8 cellular contexts compared by ENCODE assay signal in genomic region chr11:63838682-63839507, GRCh38. TPM values are rescaled to one million over a fixed set of nuclear protein-coding genes. Genes with fewer than 3 reads are reported as not detected.
A peak's percentile ranks its signal among the peaks of the same experiment; 100 is the strongest.
DNase-seq lines count a peak whose midpoint lies in the region; ATAC-seq and TF ChIP-seq lines count a peak whose summit lies in the region.

Gene MARK2 (plus strand): TSS chr11:63839110. CDS start chr11:63839507, 397 bp downstream.

- peak within 1 kb of the TSS; percentile 82 for H3K4me3 Mint-ChIP-seq in activated CD4-positive, alpha-beta T cell treated with anti-CD3 and anti-CD28 coated beads, Interleukin-2, amount 10 ng/mL, durations not matched to agents 7 days and 5 days

- peak within 1 kb of the TSS; percentile 97 for H3K9ac ChIP-seq in BLaER1

- H3K4me2 ChIP-seq in BLaER1 = peak within 1 kb of the TSS; percentile 93

- H3K27ac Mint-ChIP-seq in activated CD4-positive, alpha-beta T cell treated with anti-CD3 and anti-CD28 coated beads, Interleukin-2, amount 10 ng/mL, durations not matched to agents 7 days and 5 days = peak within 1 kb of the TSS; percentile 92

- H3K4me3 ChIP-seq in BLaER1 (peak within 1 kb of the TSS; percentile 97), coronary artery (peak within 1 kb of the TSS; percentile 89)

- no peaks in the 10 kb centered on the region for H3K27me3 Mint-ChIP-seq in activated CD4-positive, alpha-beta T cell treated with anti-CD3 and anti-CD28 coated beads, Interleukin-2, amount 10 ng/mL, durations not matched to agents 7 days and 5 days

- CTCF ChIA-PET in activated CD4-positive, alpha-beta T cell treated with anti-CD3 and anti-CD28 coated beads, Interleukin-2, amount 10 ng/mL, durations not matched to agents 7 days and 5 days (lab: Charles Lee) = interaction anchor here (0.5 to 4.1 kb wide), 14 partner anchors 9 to 332 kb away, joined by 3 to 29 read pairs (median 4); no protein-coding TSS in a partner anchor

- no peaks in the 10 kb centered on the region for H3K9me3 ChIP-seq in BLaER1

- H3K36me3 ChIP-seq in BLaER1 = peaks cover 15% of the 10 kb centered on the region

- POLR2A ChIA-PET in activated CD4-positive, alpha-beta T cell treated with anti-CD3 and anti-CD28 coated beads, Interleukin-2, amount 10 ng/mL, durations not matched to agents 7 days and 5 days (lab: Charles Lee) = interaction anchor here (0.7 to 1.0 kb wide), 3 partner anchors 49 to 258 kb away, joined by 3 to 5 read pairs (median 3); no protein-coding TSS in a partner anchor

- H3K4me1 Mint-ChIP-seq in activated CD4-positive, alpha-beta T cell treated with anti-CD3 and anti-CD28 coated beads, Interleukin-2, amount 10 ng/mL, durations not matched to agents 7 days and 5 days = peaks cover 57% of the 10 kb centered on the region

- no peak for TF ChIP-seq CTCF in coronary artery (IDR thresholded peaks at IDR 0.05)

- ATAC-seq in GM19328 (IDR thresholded peaks at IDR 0.05; ENCODE audit: unreplicated experiment) = peak; percentile 71
- ATAC-seq in HG03520 (IDR thresholded peaks at IDR 0.05; ENCODE audit: unreplicated experiment) = peak; percentile 67
- ATAC-seq in left colon = peak; percentile 78

- peaks cover 32% of the 10 kb centered on the region for H3K36me3 Mint-ChIP-seq in activated CD4-positive, alpha-beta T cell treated with anti-CD3 and anti-CD28 coated beads, Interleukin-2, amount 10 ng/mL, durations not matched to agents 7 days and 5 days (ENCODE audit: low read depth)

- intact Hi-C loops in left colon (cut with DNase I, micrococcal nuclease) = loop anchor here (5.0 to 10.0 kb wide), 2 partner anchors 108 to 316 kb away; no protein-coding TSS in a partner anchor

- H3K27ac ChIP-seq in BLaER1 (peak within 1 kb of the TSS; percentile 95), coronary artery (peak within 1 kb of the TSS; percentile 74 to 89)

- peaks cover 68% of the 10 kb centered on the region for H3K4me1 ChIP-seq in BLaER1

- DNase-seq in NCI-H69 (lab: John Stamatoyannopoulos, UW) = peak; percentile 100
- DNase-seq in activated CD4-positive, alpha-beta T cell treated with anti-CD3 and anti-CD28 coated beads, Interleukin-2, amount 10 ng/mL, durations not matched to agents 7 days and 5 days = peak; percentile 99
- DNase-seq in coronary artery (ENCODE audit: low spot score) = peak; percentile 99
- DNase-seq in left colon = peak; percentile 96 to 100
- DNase-seq in stimulated activated CD4-positive, alpha-beta T cell treated with anti-CD3 and anti-CD28 coated beads, Interleukin-1b, Interleukin-23, amount 100 ng/mL, for 48 hours = peak; percentile 99

- H3K9me3 Mint-ChIP-seq in activated CD4-positive, alpha-beta T cell treated with anti-CD3 and anti-CD28 coated beads, Interleukin-2, amount 10 ng/mL, durations not matched to agents 7 days and 5 days = no peaks in the 10 kb centered on the region

- H4K20me1 ChIP-seq in BLaER1 = peaks cover 48% of the 10 kb centered on the region

- no peaks in the 10 kb centered on the region for H3K27me3 ChIP-seq in BLaER1

RNA-seq across cellular contexts. Expression of gene MARK2, which starts in this region (rescaled TPM):
- 10 to 100 TPM; 68.3 to 69.2 TPM for total RNA-seq in activated CD4-positive, alpha-beta T cell treated with anti-CD3 and anti-CD28 coated beads, Interleukin-2, amount 10 ng/mL, durations not matched to agents 7 days and 5 days
- 100 to 1,000 TPM in 1 of 2 donors, 10 to 100 TPM in 1; 91.8 to 100 TPM for total RNA-seq in left colon

Comparison
In these comparisons a context has a peak if more than half of its experiments do, and no peak if none do; other contexts are left out.
1. Peak in every context shown above with its lines: DNase-seq, ATAC-seq, H3K4me3 ChIP-seq and H3K27ac ChIP-seq.